Comparison of ENCODE assay signal across 8 cellular contexts in genomic region chr1:179882253-179883039, GRCh38. TPM values are rescaled to one million over a fixed set of nuclear protein-coding genes. Genes with fewer than 3 reads are reported as not detected.
DNase-seq lines count a peak whose midpoint lies in the region; ATAC-seq and TF ChIP-seq lines count a peak whose summit lies in the region.

TOR1AIP1 (plus strand) TSS chr1:179882285; CDS start chr1:179882503, 218 bp downstream.

- H3K36me3 Mint-ChIP-seq in activated CD4-positive, alpha-beta T cell treated with anti-CD3 and anti-CD28 coated beads, Interleukin-2, amount 10 ng/mL, durations not matched to agents 24 days and 14 days (ENCODE audit: low read depth), result peaks cover 24% of the 10 kb centered on the region

- no peaks in the 10 kb centered on the region for H3K27me3 Mint-ChIP-seq in activated CD4-positive, alpha-beta T cell treated with anti-CD3 and anti-CD28 coated beads, Interleukin-2, amount 10 ng/mL, durations not matched to agents 24 days and 14 days

- H3K9me3 Mint-ChIP-seq in activated CD4-positive, alpha-beta T cell treated with anti-CD3 and anti-CD28 coated beads, Interleukin-2, amount 10 ng/mL, durations not matched to agents 24 days and 14 days, result no peaks in the 10 kb centered on the region

- H3K4me3 ChIP-seq in coronary artery, result peak within 1 kb of the TSS; percentile 86

- H3K4me1 Mint-ChIP-seq in activated CD4-positive, alpha-beta T cell treated with anti-CD3 and anti-CD28 coated beads, Interleukin-2, amount 10 ng/mL, durations not matched to agents 24 days and 14 days, result peaks cover 45% of the 10 kb centered on the region

- intact Hi-C loops in activated CD4-positive, alpha-beta T cell treated with anti-CD3 and anti-CD28 coated beads, Interleukin-2, amount 10 ng/mL, durations not matched to agents 24 days and 14 days (cut with micrococcal nuclease), result loop anchor here (1.0 to 5.0 kb wide), 8 partner anchors 72 to 1206 kb away; partner anchors contain the start of genes ACBD6, CEP350, IER5 and QSOX1
- intact Hi-C loops in left colon (cut with DNase I, micrococcal nuclease), result no loop called here

- TF ChIP-seq CTCF in C4-2B (conservative IDR thresholded peaks at IDR 0.05) (peak; percentile 34), coronary artery (IDR thresholded peaks at IDR 0.05) (no peak)

- peak within 1 kb of the TSS; percentile 99 for H3K27ac Mint-ChIP-seq in activated CD4-positive, alpha-beta T cell treated with anti-CD3 and anti-CD28 coated beads, Interleukin-2, amount 10 ng/mL, durations not matched to agents 24 days and 14 days

- H3K27ac ChIP-seq in C4-2B (peak within 1 kb of the TSS; percentile 87), coronary artery (peak within 1 kb of the TSS; percentile 99)

- H3K4me3 Mint-ChIP-seq in activated CD4-positive, alpha-beta T cell treated with anti-CD3 and anti-CD28 coated beads, Interleukin-2, amount 10 ng/mL, durations not matched to agents 24 days and 14 days, result peak within 1 kb of the TSS; percentile 94

- DNase-seq in NCI-H526 treated with DMSO at 0.1 percent for 48 hours (lab: John Stamatoyannopoulos, UW), result peak; percentile 100
- peak; percentile 99 for DNase-seq in activated CD4-positive, alpha-beta T cell treated with anti-CD3 and anti-CD28 coated beads, Interleukin-2, amount 10 ng/mL, durations not matched to agents 24 days and 14 days
- DNase-seq in coronary artery (ENCODE audit: low spot score), result peak; percentile 98
- peak; percentile 96 to 98 for DNase-seq in left colon
- DNase-seq in stimulated activated CD4-positive, alpha-beta T cell treated with anti-CD3 and anti-CD28 coated beads, Interleukin-1b, Interleukin-23, amount 100 ng/mL, for 48 hours, result peak; percentile 98

- peak; percentile 77 for ATAC-seq in GM19328 (IDR thresholded peaks at IDR 0.05; ENCODE audit: unreplicated experiment)
- ATAC-seq in HG03520 (IDR thresholded peaks at IDR 0.05; ENCODE audit: unreplicated experiment), result peak; percentile 67
- peak; percentile 85 for ATAC-seq in left colon

RNA-seq across cellular contexts. Expression of gene TOR1AIP1, which starts in this region (rescaled TPM):
- 69.2 and 77.2 TPM in 2 replicates for total RNA-seq in activated CD4-positive, alpha-beta T cell treated with anti-CD3 and anti-CD28 coated beads, Interleukin-2, amount 10 ng/mL, durations not matched to agents 24 days and 14 days
- 10 to 100 TPM; 22.9 to 32.7 TPM for total RNA-seq in left colon

Comparison
In these comparisons a context has a peak if more than half of its experiments do, and no peak if none do; other contexts are left out.
1. Peak in every context shown above with its lines: DNase-seq, ATAC-seq, H3K4me3 ChIP-seq and H3K27ac ChIP-seq.